ENCODE assay signal across 8 cellular contexts in the genomic region with DNA sequence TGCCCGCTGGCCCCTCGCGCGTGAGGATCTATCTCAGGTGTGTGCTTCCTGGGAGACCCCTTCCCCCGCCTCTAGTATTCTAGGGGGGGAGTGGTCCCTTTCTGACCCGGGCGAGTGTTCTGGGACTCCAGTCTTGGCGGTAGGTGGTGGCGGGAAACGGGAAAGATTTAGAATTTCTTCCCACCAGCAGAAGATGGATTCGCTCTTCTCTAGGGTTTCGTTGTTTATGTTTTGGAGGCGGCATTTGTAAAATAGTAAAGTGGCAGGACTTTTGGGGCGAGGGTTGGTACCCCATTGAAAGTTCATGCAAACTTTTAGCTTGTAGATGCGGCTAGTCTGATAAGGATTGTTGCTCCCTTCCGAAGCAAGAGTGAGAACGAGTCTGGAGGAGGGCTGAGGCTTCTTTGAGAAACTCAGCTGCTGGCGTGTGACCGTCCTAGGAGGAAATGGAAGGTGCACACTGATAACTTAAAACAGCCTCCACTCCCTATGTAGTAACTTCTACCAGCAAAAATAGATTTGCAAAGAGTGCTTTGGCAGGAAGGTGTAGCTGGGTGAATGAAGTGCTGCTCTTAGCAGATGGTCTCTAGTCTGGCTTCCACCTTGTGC. TPM values are rescaled to one million over a fixed set of nuclear protein-coding genes. Genes with fewer than 3 reads are reported as not detected.
DNase-seq lines count a peak whose midpoint lies in the region; ATAC-seq and TF ChIP-seq lines count a peak whose summit lies in the region.

No MANE protein-coding gene starts in this region.

- no peaks in the 10 kb centered on the region for H3K36me3 ChIP-seq in CD8-positive, alpha-beta T cell (ENCODE audit: insufficient read depth, low read length)
- H3K36me3 ChIP-seq in thymus (ENCODE audit: control insufficient read depth, insufficient read depth), result no peaks in the 10 kb centered on the region

- H3K9me3 ChIP-seq in CD8-positive, alpha-beta T cell (ENCODE audit: low read length), result no peaks in the 10 kb centered on the region
- no peaks in the 10 kb centered on the region for H3K9me3 ChIP-seq in thymus (ENCODE audit: control insufficient read depth)

- H3K36me3 Mint-ChIP-seq in CD8-positive, alpha-beta T cell, result peaks cover 6% of the 10 kb centered on the region
- peaks cover 3% of the 10 kb centered on the region for H3K36me3 Mint-ChIP-seq in T-cell

- peak overlapping the region; percentile 70 for H3K4me3 ChIP-seq in CD8-positive, alpha-beta T cell (ENCODE audit: low read depth, low read length)
- H3K4me3 ChIP-seq in coronary artery (peak overlapping the region; percentile 97), thymus (ENCODE audit: low read length) (peak overlapping the region; percentile 79)

- H3K4me1 ChIP-seq in CD8-positive, alpha-beta T cell (ENCODE audit: insufficient read depth, low read length), result peaks cover 21% of the 10 kb centered on the region
- H3K4me1 ChIP-seq in thymus (ENCODE audit: control insufficient read depth, insufficient read depth, low read length), result peaks cover 17% of the 10 kb centered on the region

- H3K27me3 Mint-ChIP-seq in CD8-positive, alpha-beta T cell (ENCODE audit: low read depth), result no peaks in the 10 kb centered on the region
- H3K27me3 Mint-ChIP-seq in T-cell, result no peaks in the 10 kb centered on the region

- WGBS in thymus, result under 1% methylated on average over 19 of the region's 19 CpGs

- intact Hi-C loops in CD8-positive, alpha-beta T cell (cut with DNase I, micrococcal nuclease), result loop anchor here in 1 of 2 experiments (1.0 to 10.0 kb wide), 5 partner anchors 36 to 102 kb away; no protein-coding TSS in a partner anchor

- H3K4me1 Mint-ChIP-seq in CD8-positive, alpha-beta T cell (ENCODE audit: low read depth), result peaks cover 39% of the 10 kb centered on the region
- H3K4me1 Mint-ChIP-seq in T-cell, result peaks cover 32 to 42% (median 35%) of the 10 kb centered on the region in 3 donors

- peak overlapping the region; percentile 99 for H3K4me3 Mint-ChIP-seq in CD8-positive, alpha-beta T cell
- H3K4me3 Mint-ChIP-seq in T-cell, result peak overlapping the region; percentile 89 to 97 (median 95)

- peak overlapping the region; percentile 44 for H3K27ac ChIP-seq in CD8-positive, alpha-beta T cell (ENCODE audit: low read depth, low read length)
- H3K27ac ChIP-seq in coronary artery (peak overlapping the region; percentile 89 to 100), thymus (ENCODE audit: low read depth) (peak overlapping the region; percentile 93)

- DNase-seq in CD8-positive, alpha-beta T cell, result peak in 6 of 7 experiments; percentile 2 to 57 (median 22)
- peak in 24 of 34 experiments; percentile 2 to 39 (median 15) for DNase-seq in T-cell
- DNase-seq in coronary artery (ENCODE audit: low spot score), result no peak
- peak; percentile 11 to 35 for DNase-seq in lung microvascular endothelial cell (ENCODE audit: low read depth in 2 of 2)
- no peak for DNase-seq in AG08395 (ENCODE audit: low spot score)

- ATAC-seq in CD8-positive, alpha-beta T cell, result peak; percentile 35
- ATAC-seq in GM19351 (IDR thresholded peaks at IDR 0.05; ENCODE audit: unreplicated experiment) (peak; percentile 57), HG03354 (IDR thresholded peaks at IDR 0.05; ENCODE audit: poor library complexity, severe bottlenecking, unreplicated experiment) (peak; percentile 49), T-cell (replicated peaks in 1 of 4) (peak; percentile 50 to 53 (median 52))

- POLR2A ChIA-PET in CD8-positive, alpha-beta T cell (lab: Charles Lee), result interaction anchor here (0.8 to 3.9 kb wide), 5 partner anchors 22 to 102 kb away, joined by 3 to 18 read pairs (median 3); no protein-coding TSS in a partner anchor
- POLR2A ChIA-PET in T-cell (lab: Charles Lee), result interaction anchor here (0.5 to 1.6 kb wide), 6 partner anchors 24 to 95 kb away, joined by 3 to 6 read pairs (median 4); no protein-coding TSS in a partner anchor

- H3K27ac Mint-ChIP-seq in CD8-positive, alpha-beta T cell, result peak overlapping the region; percentile 98
- peak overlapping the region; percentile 94 to 95 for H3K27ac Mint-ChIP-seq in T-cell

- no peaks in the 10 kb centered on the region for H3K27me3 ChIP-seq in CD8-positive, alpha-beta T cell (ENCODE audit: insufficient read depth, low read length)
- no peaks in the 10 kb centered on the region for H3K27me3 ChIP-seq in thymus (ENCODE audit: control insufficient read depth, insufficient read depth)

- no peaks in the 10 kb centered on the region for H3K9me3 Mint-ChIP-seq in CD8-positive, alpha-beta T cell
- H3K9me3 Mint-ChIP-seq in T-cell, result no peaks in the 10 kb centered on the region

- CTCF ChIA-PET in CD8-positive, alpha-beta T cell (lab: Charles Lee), result interaction anchor here (0.9 to 1.8 kb wide), 2 partner anchors 36 to 102 kb away, joined by 3 to 4 read pairs; no protein-coding TSS in a partner anchor
- CTCF ChIA-PET in T-cell (lab: Charles Lee), result interaction anchor here in 1 of 2 donors (0.6 kb wide), 1 partner anchor 102 kb away, joined by 7 read pairs; no protein-coding TSS in a partner anchor

- TF ChIP-seq CTCF in CD8-positive, alpha-beta T cell (IDR thresholded peaks at IDR 0.05), result no peak
- no peak for TF ChIP-seq CTCF in coronary artery (IDR thresholded peaks at IDR 0.05)

RNA-seq across cellular contexts. Expression of a gene that starts 0.4 kb away (rescaled TPM):
- 1 to 10 TPM; 4.7 to 6.9 TPM for total RNA-seq in CD8-positive, alpha-beta T cell
- total RNA-seq in T-cell, result 10 to 100 TPM in 3 of 5 donors, 1 to 10 TPM in 2; 9.2 to 12.8 (median 10.5) TPM
- 21.0 and 25.7 TPM in 2 replicates for total RNA-seq in lung microvascular endothelial cell
- 6.5 TPM for polyA plus RNA-seq in thymus

Comparison
In these comparisons a context has a peak if more than half of its experiments do, and no peak if none do; other contexts are left out.
1. DNase-seq: peak in CD8-positive, alpha-beta T cell (6 of 7), T-cell (24 of 34) and lung microvascular endothelial cell (2 of 2); none in coronary artery (single experiment) and AG08395 (single experiment).
2. H3K27ac ChIP-seq: peak in every context shown above with its lines; median percentile 94 in coronary artery; 93 in thymus; 44 in CD8-positive, alpha-beta T cell.
3. Peak in every context shown above with its lines, with median percentiles within 50 percentile points of each other: ATAC-seq and H3K4me3 ChIP-seq.